In genomic region chr4:31791666-31792065, GRCh38 we compare ENCODE assay signal across 31 cellular contexts.
"Had no signal": no experiment of that assay in that cellular context is flagged by ENCODE, and none has a peak within 500 bp of the region (broad histone marks: within the 10 kb centered on the region; RNA-seq: fewer than 3 reads in every experiment).

No MANE protein-coding gene starts in this region.

- H3K4me3 ChIP-seq: ascending aorta, coronary artery, dorsolateral prefrontal cortex, esophagus muscularis mucosa, gastrocnemius medialis, heart left ventricle, hepatocyte had no signal

- H3K4me1 ChIP-seq: ascending aorta, esophagus muscularis mucosa, foreskin keratinocyte, gastrocnemius medialis, heart left ventricle had no signal

- DNase-seq: activated CD4-positive, alpha-beta memory T cell treated with anti-CD3 and anti-CD28 coated beads, Interleukin-2, amount 10 ng/mL, durations not matched to agents 7 days and 5 days; activated CD4-positive, alpha-beta T cell treated with anti-CD3 and anti-CD28 coated beads for 1 hour; activated CD4-positive, alpha-beta T cell treated with anti-CD3 and anti-CD28 coated beads for 4 hours; activated CD4-positive, alpha-beta T cell treated with anti-CD3 and anti-CD28 coated beads, Interleukin-2, amount 10 ng/mL, durations not matched to agents 7 days and 5 days; activated CD4-positive, alpha-beta T cell treated with anti-CD3 and anti-CD28 coated beads, Interleukin-2, amount 50 U/mL, for 4 hours; activated CD8-positive, alpha-beta memory T cell treated with anti-CD3 and anti-CD28 coated beads, Interleukin-2, amount 50 U/mL, for 48 hours; activated gamma-delta T cell; activated naive CD4-positive, alpha-beta T cell; activated naive CD4-positive, alpha-beta T cell treated with anti-CD3 and anti-CD28 coated beads, Interleukin-2, amount 10 ng/mL, durations not matched to agents 7 days and 5 days; activated naive CD8-positive, alpha-beta T cell treated with anti-CD3 and anti-CD28 coated beads, Interleukin-2, amount 10 ng/mL, durations not matched to agents 7 days and 5 days; activated T-cell treated with anti-CD3 and anti-CD28 coated beads for 4 hours; activated T-cell treated with anti-CD3 and anti-CD28 coated beads, Interleukin-2, amount 50 U/mL, for 24 hours; activated T-cell treated with anti-CD3 and anti-CD28 coated beads, Interleukin-2, amount 50 U/mL, for 72 hours; brain microvascular endothelial cell; dorsolateral prefrontal cortex; effector memory CD4-positive, alpha-beta T cell; endodermal cell; erythroblast; foreskin keratinocyte; gastrocnemius medialis; glutamatergic neuron; heart left ventricle; T-helper 17 cell; T1000 had no signal

- H3K9me3 ChIP-seq: ascending aorta, esophagus muscularis mucosa, gastrocnemius medialis had no signal

- H3K27ac ChIP-seq: ascending aorta, brain microvascular endothelial cell, coronary artery, dorsolateral prefrontal cortex, esophagus muscularis mucosa, foreskin keratinocyte, gastrocnemius medialis, heart left ventricle, hepatocyte had no signal

- H3K36me3 ChIP-seq: ascending aorta, brain microvascular endothelial cell, esophagus muscularis mucosa, gastrocnemius medialis, heart left ventricle had no signal

- H3K27me3 ChIP-seq: ascending aorta, brain microvascular endothelial cell, dorsolateral prefrontal cortex, esophagus muscularis mucosa, foreskin keratinocyte, gastrocnemius medialis, heart left ventricle, hepatocyte had no signal

- ATAC-seq: activated naive CD4-positive, alpha-beta T cell treated with anti-CD3 and anti-CD28 coated beads, Interleukin-2, amount 50 U/mL, for 72 hours; activated T-cell treated with anti-CD3 and anti-CD28 coated beads, Interleukin-2, amount 50 U/mL, for 72 hours; foreskin keratinocyte; gastrocnemius medialis; heart left ventricle; T-helper 17 cell; WTC11 had no signal

- FAIRE-seq: bronchial epithelial cell had no signal
